ENCODE assay signal across 17 cellular contexts in genomic region chr6:151961809-151962208, GRCh38.
"Had no signal": no experiment of that assay in that cellular context is flagged by ENCODE, and none has a peak within 500 bp of the region (broad histone marks: within the 10 kb centered on the region; RNA-seq: fewer than 3 reads in every experiment).

No MANE protein-coding gene starts in this region.

- H3K4me3 ChIP-seq: ascending aorta, dorsolateral prefrontal cortex, esophagus squamous epithelium, heart left ventricle, tibial artery, uterus had no signal

- H3K4me1 Mint-ChIP-seq: nephron had no signal

- H3K27ac ChIP-seq: ascending aorta, dorsolateral prefrontal cortex, esophagus squamous epithelium, heart left ventricle, tibial artery, uterus, VCaP had no signal

- H3K27ac Mint-ChIP-seq: activated T-cell treated with anti-CD3 and anti-CD28 coated beads, Interleukin-2, amount 50 U/mL, for 24 hours; nephron; T-cell had no signal

- DNase-seq: activated gamma-delta T cell; activated T-cell treated with anti-CD3 and anti-CD28 coated beads, Interleukin-2, amount 50 U/mL, for 24 hours; dorsolateral prefrontal cortex; esophagus squamous epithelium; heart left ventricle; occipital lobe; stimulated activated CD4-positive, alpha-beta T cell treated with anti-CD3 and anti-CD28 coated beads, Interleukin-12 subunit alpha, Interleukin-12 subunit beta, amount 100 ng/mL, for 4 hours; stimulated activated CD4-positive, alpha-beta T cell treated with anti-CD3 and anti-CD28 coated beads, Interleukin-4, amount 100 ng/mL, for 1 hour; stimulated activated CD8-positive, alpha-beta memory T cell treated with anti-CD3 and anti-CD28 coated beads, Interleukin-4, amount 100 ng/mL, for 48 hours; T-cell; T1000; tibial artery; uterus had no signal

- H3K36me3 ChIP-seq: ascending aorta, esophagus squamous epithelium, heart left ventricle, tibial artery, uterus had no signal

- FAIRE-seq: frontal cortex had no signal

- H3K27me3 ChIP-seq: ascending aorta, esophagus squamous epithelium, heart left ventricle, tibial artery, uterus had no signal

- H3K9me3 ChIP-seq: ascending aorta, esophagus squamous epithelium, heart left ventricle, tibial artery, uterus had no signal

- H3K9me3 Mint-ChIP-seq: nephron had no signal

- H3K4me3 Mint-ChIP-seq: activated T-cell treated with anti-CD3 and anti-CD28 coated beads, Interleukin-2, amount 50 U/mL, for 24 hours; nephron; T-cell had no signal

- H3K4me1 ChIP-seq: ascending aorta, esophagus squamous epithelium, heart left ventricle, tibial artery, uterus had no signal

- ATAC-seq: heart left ventricle had no signal
